Comparison of ENCODE assay signal across 34 cellular contexts in genomic region chr19:8986296-8986695, GRCh38.
"Had no signal": no experiment of that assay in that cellular context is flagged by ENCODE, and none has a peak within 500 bp of the region (broad histone marks: within the 10 kb centered on the region; RNA-seq: fewer than 3 reads in every experiment).

No MANE protein-coding gene starts in this region.

- H3K9me3 ChIP-seq: MG63 had no signal

- DNase-seq: Karpas-422, Kasumi-1, MG63, MM.1S, MV-4-11, NCI-H1048, NCI-H1092, NCI-H1092 treated with DMSO at 0.1 percent for 48 hours, NCI-H1105, NCI-H1105 treated with DMSO at 0.1 percent for 48 hours, NCI-H1417, NCI-H1417 treated with DMSO at 0.1 percent for 48 hours, NCI-H1436, NCI-H1436 treated with DMSO at 0.1 percent for 48 hours, NCI-H146, NCI-H1694, NCI-H1694 treated with DMSO at 0.1 percent for 48 hours, NCI-H187, NCI-H187 treated with DMSO at 0.1 percent for 48 hours, NCI-H1930, NCI-H2029, NCI-H2029 treated with DMSO at 0.1 percent for 48 hours, NCI-H2081, NCI-H2081 treated with DMSO at 0.1 percent for 48 hours, NCI-H2107, NCI-H2171, NCI-H2171 treated with DMSO at 0.1 percent for 48 hours, NCI-H2227 treated with DMSO at 0.1 percent for 48 hours, NCI-H226, NCI-H345, NCI-H446, NCI-H446 treated with DMSO at 0.1 percent for 48 hours, NCI-H510A, NCI-H510A treated with DMSO at 0.1 percent for 48 hours had no signal

- H3K4me3 ChIP-seq: MG63 had no signal

- H3K36me3 ChIP-seq: MG63 had no signal
